In the genomic region with DNA sequence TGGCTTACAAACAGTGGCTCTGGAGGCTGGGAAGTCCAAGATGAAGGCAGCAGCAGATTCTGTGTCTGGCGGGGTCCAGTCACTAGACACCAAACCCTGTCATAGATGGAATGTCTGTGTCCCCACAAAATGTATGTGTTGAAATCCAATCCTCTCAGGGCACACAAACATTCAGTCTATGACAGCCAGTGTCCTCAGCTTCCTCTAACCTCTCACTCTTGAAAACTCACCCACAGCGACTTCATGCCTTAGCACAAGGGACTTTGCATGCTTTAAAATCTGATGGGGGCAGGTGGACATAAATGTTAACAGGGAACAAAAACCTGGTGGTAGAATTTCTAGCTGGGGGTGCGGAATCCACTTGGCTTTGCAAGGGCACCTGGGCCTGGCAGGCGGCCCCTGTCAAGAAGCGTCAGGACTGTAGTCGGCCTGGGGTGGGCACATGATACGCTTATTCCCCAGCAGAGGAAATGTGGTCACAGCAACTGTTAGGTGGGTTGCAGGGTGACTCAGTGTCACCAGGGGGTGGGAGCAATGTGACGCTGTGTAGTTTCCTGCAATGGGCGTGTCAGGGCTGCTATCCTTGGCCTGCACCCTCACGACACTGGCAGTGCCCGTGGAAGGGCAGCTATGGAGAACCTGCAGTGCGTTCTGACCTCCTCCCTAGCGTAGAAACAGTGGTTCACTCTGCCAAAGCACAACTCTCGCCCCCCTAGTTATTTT, we compare ENCODE assay signal across 7 cellular contexts.
DNase-seq lines count a peak whose midpoint lies in the region; ATAC-seq lines count a peak whose summit lies in the region.

No MANE protein-coding gene starts in this region.

- DNase-seq in activated T-cell treated with anti-CD3 and anti-CD28 coated beads for 1 hour (ENCODE audit: low read depth): peak; percentile 56
- DNase-seq in memory B cell (ENCODE audit: low spot score in 2 of 2): no peak
- DNase-seq in AML-193 (lab: John Stamatoyannopoulos, UW): no peak
- DNase-seq in foreskin melanocyte: no peak

- peaks cover 31% of the 10 kb centered on the region for H3K4me1 Mint-ChIP-seq in memory B cell
- H3K4me1 Mint-ChIP-seq in stimulated activated naive CD8-positive, alpha-beta T cell treated with anti-CD3 and anti-CD28 coated beads, Interleukin-15, Interleukin-2, amounts not matched to agents 100 ng/mL and 50 ng/mL, for 24 hours (ENCODE audit: low read depth): peaks cover 92% of the 10 kb centered on the region

- ATAC-seq in HG03354 (IDR thresholded peaks at IDR 0.05; ENCODE audit: poor library complexity, severe bottlenecking, unreplicated experiment) (peak; percentile 51), memory B cell (ENCODE audit: low read depth) (peak; percentile 84), GM21367 (IDR thresholded peaks at IDR 0.05; ENCODE audit: unreplicated experiment) (no peak)

- peak overlapping the region; percentile 22 for H3K27ac Mint-ChIP-seq in memory B cell
- peak overlapping the region; percentile 97 for H3K27ac Mint-ChIP-seq in stimulated activated naive CD8-positive, alpha-beta T cell treated with anti-CD3 and anti-CD28 coated beads, Interleukin-15, Interleukin-2, amounts not matched to agents 100 ng/mL and 50 ng/mL, for 24 hours

- H3K9me3 Mint-ChIP-seq in memory B cell: no peaks in the 10 kb centered on the region
- no peaks in the 10 kb centered on the region for H3K9me3 Mint-ChIP-seq in stimulated activated naive CD8-positive, alpha-beta T cell treated with anti-CD3 and anti-CD28 coated beads, Interleukin-15, Interleukin-2, amounts not matched to agents 100 ng/mL and 50 ng/mL, for 24 hours

- no peaks in the 10 kb centered on the region for H3K36me3 Mint-ChIP-seq in memory B cell
- peaks cover 24% of the 10 kb centered on the region for H3K36me3 Mint-ChIP-seq in stimulated activated naive CD8-positive, alpha-beta T cell treated with anti-CD3 and anti-CD28 coated beads, Interleukin-15, Interleukin-2, amounts not matched to agents 100 ng/mL and 50 ng/mL, for 24 hours (ENCODE audit: low read depth)

- no peak overlapping the region for H3K4me3 Mint-ChIP-seq in memory B cell
- H3K4me3 Mint-ChIP-seq in stimulated activated naive CD8-positive, alpha-beta T cell treated with anti-CD3 and anti-CD28 coated beads, Interleukin-15, Interleukin-2, amounts not matched to agents 100 ng/mL and 50 ng/mL, for 24 hours: peak overlapping the region; percentile 64

- H3K27me3 Mint-ChIP-seq in memory B cell: no peaks in the 10 kb centered on the region
- no peaks in the 10 kb centered on the region for H3K27me3 Mint-ChIP-seq in stimulated activated naive CD8-positive, alpha-beta T cell treated with anti-CD3 and anti-CD28 coated beads, Interleukin-15, Interleukin-2, amounts not matched to agents 100 ng/mL and 50 ng/mL, for 24 hours
